9 cellular contexts compared by ENCODE assay signal in the genomic region with DNA sequence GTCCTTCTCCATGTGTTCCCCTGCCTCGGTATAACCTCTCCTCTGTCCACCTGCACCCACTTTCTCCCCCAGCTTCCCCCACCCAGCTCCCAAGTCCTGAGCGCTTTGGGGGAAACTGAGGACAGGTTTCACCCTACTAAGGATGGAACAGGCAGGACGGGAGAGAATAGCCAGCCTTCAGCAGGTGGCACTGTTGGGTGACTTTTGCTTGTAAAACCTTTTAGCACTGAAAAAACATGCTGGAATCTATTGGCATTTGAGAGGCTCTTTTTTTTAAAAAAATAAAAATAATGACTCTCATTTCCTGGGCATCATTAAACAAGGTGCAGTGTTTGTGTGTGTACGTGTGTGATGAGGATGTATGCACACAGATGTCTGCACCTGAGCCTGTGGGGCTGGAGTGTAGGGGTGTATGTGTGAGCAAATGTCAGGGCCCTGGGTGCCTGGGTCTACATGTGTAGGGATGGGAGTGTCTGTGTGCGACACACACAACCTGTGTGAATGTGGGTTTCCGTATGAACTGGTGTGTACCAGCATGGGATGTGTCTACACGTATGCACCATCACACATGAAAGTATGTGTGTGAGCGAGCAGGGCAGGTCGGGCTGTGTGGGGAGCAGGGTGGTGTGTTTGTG.
DNase-seq lines count a peak whose midpoint lies in the region; ATAC-seq, FAIRE-seq and TF ChIP-seq lines count a peak whose summit lies in the region.
"Had no signal": no experiment of that assay in that cellular context is flagged by ENCODE, and none has a peak within 500 bp of the region (broad histone marks: within the 10 kb centered on the region; RNA-seq: fewer than 3 reads in every experiment).

No MANE protein-coding gene starts in this region.

- ATAC-seq in activated naive CD4-positive, alpha-beta T cell treated with anti-CD3 and anti-CD28 coated beads, Interleukin-2, amount 50 U/mL, for 72 hours = no peak
- ATAC-seq in HG02981 (IDR thresholded peaks at IDR 0.05; ENCODE audit: unreplicated experiment) (no peak), HG02870 (IDR thresholded peaks at IDR 0.05; ENCODE audit: unreplicated experiment) (no peak)

- FAIRE-seq in bronchial epithelial cell (lab: Jason Lieb, UNC) = peak; percentile 96

- H3K4me1 Mint-ChIP-seq in activated naive CD4-positive, alpha-beta T cell treated with anti-CD3 and anti-CD28 coated beads for 36 hours (ENCODE audit: low read depth) = peaks cover 1% of the 10 kb centered on the region
- H3K4me1 Mint-ChIP-seq: activated naive CD4-positive, alpha-beta T cell treated with anti-CD3 and anti-CD28 coated beads, Interleukin-2, amount 50 U/mL, for 24 hours had no signal

- peak; percentile 62 for TF ChIP-seq CTCF in bronchial epithelial cell (IDR thresholded peaks at IDR 0.05; ENCODE audit: insufficient read depth, low read length, severe bottlenecking)

- no peak overlapping the region for H3K27ac Mint-ChIP-seq in activated naive CD4-positive, alpha-beta T cell treated with anti-CD3 and anti-CD28 coated beads for 36 hours
- peak overlapping the region in 1 of 2 donors; percentile 72 for H3K27ac Mint-ChIP-seq in activated naive CD4-positive, alpha-beta T cell treated with anti-CD3 and anti-CD28 coated beads, Interleukin-2, amount 50 U/mL, for 72 hours
- H3K27ac Mint-ChIP-seq: activated naive CD4-positive, alpha-beta T cell treated with anti-CD3 and anti-CD28 coated beads, Interleukin-2, amount 50 U/mL, for 24 hours had no signal

- H3K9me3 Mint-ChIP-seq in activated naive CD4-positive, alpha-beta T cell treated with anti-CD3 and anti-CD28 coated beads for 36 hours = no peaks in the 10 kb centered on the region
- no peaks in the 10 kb centered on the region for H3K9me3 Mint-ChIP-seq in activated naive CD4-positive, alpha-beta T cell treated with anti-CD3 and anti-CD28 coated beads, Interleukin-2, amount 50 U/mL, for 72 hours
- H3K9me3 Mint-ChIP-seq: activated naive CD4-positive, alpha-beta T cell treated with anti-CD3 and anti-CD28 coated beads, Interleukin-2, amount 50 U/mL, for 24 hours had no signal

- intact Hi-C loops in activated naive CD4-positive, alpha-beta T cell treated with anti-CD3 and anti-CD28 coated beads for 36 hours (cut with micrococcal nuclease) = loop anchor here (1.0 to 2.0 kb wide), 2 partner anchors 445 to 984 kb away; no protein-coding TSS in a partner anchor

- peaks cover 4% of the 10 kb centered on the region for H3K27me3 ChIP-seq in bronchial epithelial cell (ENCODE audit: control insufficient read depth, insufficient read depth, low read length)

- CTCF ChIA-PET in activated naive CD4-positive, alpha-beta T cell treated with anti-CD3 and anti-CD28 coated beads for 36 hours (lab: Charles Lee) = no interaction called here

- H3K4me3 ChIP-seq in bronchial epithelial cell (ENCODE audit: low read depth, low read length) = no peak overlapping the region

- no peaks in the 10 kb centered on the region for H3K36me3 Mint-ChIP-seq in activated naive CD4-positive, alpha-beta T cell treated with anti-CD3 and anti-CD28 coated beads for 36 hours (ENCODE audit: low read depth)
- no peaks in the 10 kb centered on the region for H3K36me3 Mint-ChIP-seq in activated naive CD4-positive, alpha-beta T cell treated with anti-CD3 and anti-CD28 coated beads, Interleukin-2, amount 50 U/mL, for 72 hours
- H3K36me3 Mint-ChIP-seq: activated naive CD4-positive, alpha-beta T cell treated with anti-CD3 and anti-CD28 coated beads, Interleukin-2, amount 50 U/mL, for 24 hours had no signal

- peak; percentile 47 for DNase-seq in activated naive CD4-positive, alpha-beta T cell treated with anti-CD3 and anti-CD28 coated beads for 36 hours
- no peak for DNase-seq in activated naive CD4-positive, alpha-beta T cell treated with anti-CD3 and anti-CD28 coated beads, Interleukin-2, amount 50 U/mL, for 72 hours (ENCODE audit: low spot score in 2 of 2)
- peak; percentile 38 for DNase-seq in NCI-H460 (ENCODE audit: extremely low read depth, low read depth)
- peak; percentile 25 for DNase-seq in bronchial epithelial cell (ENCODE audit: low read depth)
- peak; percentile 74 for DNase-seq in left kidney (ENCODE audit: low read depth, low spot score)
- DNase-seq in NCI-H1930 (lab: John Stamatoyannopoulos, UW) = no peak

- no peak overlapping the region for H3K4me3 Mint-ChIP-seq in activated naive CD4-positive, alpha-beta T cell treated with anti-CD3 and anti-CD28 coated beads for 36 hours
- H3K4me3 Mint-ChIP-seq: activated naive CD4-positive, alpha-beta T cell treated with anti-CD3 and anti-CD28 coated beads, Interleukin-2, amount 50 U/mL, for 24 hours had no signal

- peaks cover 4% of the 10 kb centered on the region for H3K27me3 Mint-ChIP-seq in activated naive CD4-positive, alpha-beta T cell treated with anti-CD3 and anti-CD28 coated beads for 36 hours (ENCODE audit: low read depth)

- H3K36me3 ChIP-seq in bronchial epithelial cell (ENCODE audit: control insufficient read depth, insufficient read depth, low read length) = no peaks in the 10 kb centered on the region

Comparison
In these comparisons a context has a peak if more than half of its experiments do, and no peak if none do; other contexts are left out.
1. DNase-seq: peak in activated naive CD4-positive, alpha-beta T cell treated with anti-CD3 and anti-CD28 coated beads for 36 hours (single experiment), NCI-H460 (single experiment), bronchial epithelial cell (single experiment) and left kidney (single experiment); none in activated naive CD4-positive, alpha-beta T cell treated with anti-CD3 and anti-CD28 coated beads, Interleukin-2, amount 50 U/mL, for 72 hours (0 of 2) and NCI-H1930 (0 of 2).